In the genomic region with DNA sequence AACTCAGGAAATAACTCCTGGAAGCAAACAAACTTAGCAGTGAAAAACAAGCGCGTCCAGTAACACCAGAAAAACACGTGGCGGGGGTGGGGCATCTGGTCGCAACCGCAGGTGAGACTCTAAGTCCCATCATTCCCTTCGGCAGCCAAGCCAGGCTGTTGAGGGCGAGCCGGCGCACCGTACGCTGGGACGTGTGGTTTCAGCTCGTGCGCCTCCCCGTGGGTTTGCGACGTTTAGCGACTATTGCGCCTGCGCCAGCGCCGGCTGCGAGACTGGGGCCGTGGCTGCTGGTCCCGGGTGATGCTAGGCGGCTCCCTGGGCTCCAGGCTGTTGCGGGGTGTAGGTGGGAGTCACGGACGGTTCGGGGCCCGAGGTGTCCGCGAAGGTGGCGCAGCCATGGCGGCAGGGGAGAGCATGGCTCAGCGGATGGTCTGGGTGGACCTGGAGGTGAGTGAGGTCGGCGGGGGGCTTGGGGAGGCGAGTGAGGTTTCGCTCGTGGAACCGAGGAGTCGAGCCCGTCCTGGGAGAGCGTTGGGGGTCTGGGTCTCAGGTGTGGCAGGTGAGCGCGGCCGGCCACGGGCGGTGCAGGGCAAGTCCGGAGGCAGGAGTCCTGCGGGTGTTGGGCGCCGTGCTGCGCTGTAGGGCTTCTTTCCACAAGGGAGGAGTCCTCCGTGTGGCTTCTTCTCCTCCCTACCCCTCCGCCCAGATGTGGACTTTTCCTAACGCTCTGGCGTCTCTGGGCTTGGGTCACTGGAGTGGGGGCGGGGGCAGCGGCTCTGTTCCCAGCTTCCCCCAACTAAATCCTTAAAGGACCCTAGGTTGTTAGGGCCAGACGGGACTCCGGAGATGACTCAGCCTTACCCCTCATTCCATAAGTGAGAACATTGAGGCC, we compare ENCODE assay signal across 1 cellular context.
A peak's percentile ranks its signal among the peaks of the same experiment; 100 is the strongest.
TF ChIP-seq lines count a peak whose summit lies in the region.

A gene (plus strand): TSS at position 239 of the 892 bp plus-strand sequence. CDS start 62 bp downstream, at position 301.

TF ChIP-seq in HepG2, 621 proteins besides CTCF, POLR2A, EP300 and RAD21 (continued from another document and continues in another):
- TF ChIP-seq, protein P1, sequence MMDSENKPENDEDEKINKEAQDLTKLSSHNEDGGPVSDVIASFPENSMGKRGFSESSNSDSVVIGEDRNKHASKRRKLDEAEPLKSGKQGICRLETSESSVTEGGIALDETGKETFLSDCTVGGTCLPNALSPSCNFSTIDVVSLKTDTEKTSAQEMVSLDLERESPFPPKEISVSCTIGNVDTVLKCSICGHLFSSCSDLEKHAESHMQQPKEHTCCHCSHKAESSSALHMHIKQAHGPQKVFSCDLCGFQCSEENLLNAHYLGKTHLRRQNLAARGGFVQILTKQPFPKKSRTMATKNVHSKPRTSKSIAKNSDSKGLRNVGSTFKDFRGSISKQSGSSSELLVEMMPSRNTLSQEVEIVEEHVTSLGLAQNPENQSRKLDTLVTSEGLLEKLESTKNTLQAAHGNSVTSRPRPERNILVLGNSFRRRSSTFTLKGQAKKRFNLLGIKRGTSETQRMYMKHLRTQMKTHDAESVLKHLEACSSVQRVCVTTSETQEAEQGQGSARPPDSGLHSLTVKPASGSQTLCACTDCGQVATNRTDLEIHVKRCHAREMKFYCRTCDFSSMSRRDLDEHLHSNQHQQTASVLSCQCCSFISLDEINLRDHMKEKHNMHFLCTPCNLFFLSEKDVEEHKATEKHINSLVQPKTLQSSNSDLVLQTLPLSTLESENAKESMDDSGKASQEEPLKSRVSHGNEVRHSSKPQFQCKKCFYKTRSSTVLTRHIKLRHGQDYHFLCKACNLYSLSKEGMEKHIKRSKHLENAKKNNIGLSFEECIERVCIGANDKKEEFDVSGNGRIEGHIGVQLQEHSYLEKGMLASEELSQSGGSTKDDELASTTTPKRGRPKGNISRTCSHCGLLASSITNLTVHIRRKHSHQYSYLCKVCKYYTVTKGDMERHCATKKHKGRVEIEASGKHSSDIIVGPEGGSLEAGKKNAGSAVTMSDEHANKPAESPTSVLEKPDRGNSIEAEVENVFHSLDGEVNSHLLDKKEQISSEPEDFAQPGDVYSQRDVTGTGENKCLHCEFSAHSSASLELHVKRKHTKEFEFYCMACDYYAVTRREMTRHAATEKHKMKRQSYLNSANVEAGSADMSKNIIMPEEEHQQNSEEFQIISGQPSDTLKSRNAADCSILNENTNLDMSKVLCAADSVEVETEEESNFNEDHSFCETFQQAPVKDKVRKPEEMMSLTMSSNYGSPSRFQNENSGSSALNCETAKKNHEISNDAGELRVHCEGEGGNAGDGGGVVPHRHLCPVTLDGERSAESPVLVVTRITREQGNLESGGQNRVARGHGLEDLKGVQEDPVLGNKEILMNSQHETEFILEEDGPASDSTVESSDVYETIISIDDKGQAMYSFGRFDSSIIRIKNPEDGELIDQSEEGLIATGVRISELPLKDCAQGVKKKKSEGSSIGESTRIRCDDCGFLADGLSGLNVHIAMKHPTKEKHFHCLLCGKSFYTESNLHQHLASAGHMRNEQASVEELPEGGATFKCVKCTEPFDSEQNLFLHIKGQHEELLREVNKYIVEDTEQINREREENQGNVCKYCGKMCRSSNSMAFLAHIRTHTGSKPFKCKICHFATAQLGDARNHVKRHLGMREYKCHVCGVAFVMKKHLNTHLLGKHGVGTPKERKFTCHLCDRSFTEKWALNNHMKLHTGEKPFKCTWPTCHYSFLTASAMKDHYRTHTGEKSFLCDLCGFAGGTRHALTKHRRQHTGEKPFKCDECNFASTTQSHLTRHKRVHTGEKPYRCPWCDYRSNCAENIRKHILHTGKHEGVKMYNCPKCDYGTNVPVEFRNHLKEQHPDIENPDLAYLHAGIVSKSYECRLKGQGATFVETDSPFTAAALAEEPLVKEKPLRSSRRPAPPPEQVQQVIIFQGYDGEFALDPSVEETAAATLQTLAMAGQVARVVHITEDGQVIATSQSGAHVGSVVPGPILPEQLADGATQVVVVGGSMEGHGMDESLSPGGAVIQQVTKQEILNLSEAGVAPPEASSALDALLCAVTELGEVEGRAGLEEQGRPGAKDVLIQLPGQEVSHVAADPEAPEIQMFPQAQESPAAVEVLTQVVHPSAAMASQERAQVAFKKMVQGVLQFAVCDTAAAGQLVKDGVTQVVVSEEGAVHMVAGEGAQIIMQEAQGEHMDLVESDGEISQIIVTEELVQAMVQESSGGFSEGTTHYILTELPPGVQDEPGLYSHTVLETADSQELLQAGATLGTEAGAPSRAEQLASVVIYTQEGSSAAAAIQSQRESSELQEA (CRISPR knock-in tag; IDR thresholded peaks at IDR 0.05; ENCODE audit: not compliant biosample characterization), result peak; percentile 75
- TF ChIP-seq ZNF121 (CRISPR knock-in tag; IDR thresholded peaks at IDR 0.05), result 0 out of 2 replicates have a peak, but pooled peaks have one; percentile 7
- peak; percentile 67 for TF ChIP-seq SRSF1 (optimal IDR thresholded peaks at IDR 0.05; ENCODE audit: low read depth, low read length)
- no peak for TF ChIP-seq ATF1 (CRISPR knock-in tag; IDR thresholded peaks at IDR 0.05)
- no peak for TF ChIP-seq SP1 (IDR thresholded peaks at IDR 0.05)
- TF ChIP-seq SP1 (CRISPR knock-in tag; IDR thresholded peaks at IDR 0.05), result peak; percentile 40; the same call in 1 of the 2 replicates
- TF ChIP-seq, protein P2, sequence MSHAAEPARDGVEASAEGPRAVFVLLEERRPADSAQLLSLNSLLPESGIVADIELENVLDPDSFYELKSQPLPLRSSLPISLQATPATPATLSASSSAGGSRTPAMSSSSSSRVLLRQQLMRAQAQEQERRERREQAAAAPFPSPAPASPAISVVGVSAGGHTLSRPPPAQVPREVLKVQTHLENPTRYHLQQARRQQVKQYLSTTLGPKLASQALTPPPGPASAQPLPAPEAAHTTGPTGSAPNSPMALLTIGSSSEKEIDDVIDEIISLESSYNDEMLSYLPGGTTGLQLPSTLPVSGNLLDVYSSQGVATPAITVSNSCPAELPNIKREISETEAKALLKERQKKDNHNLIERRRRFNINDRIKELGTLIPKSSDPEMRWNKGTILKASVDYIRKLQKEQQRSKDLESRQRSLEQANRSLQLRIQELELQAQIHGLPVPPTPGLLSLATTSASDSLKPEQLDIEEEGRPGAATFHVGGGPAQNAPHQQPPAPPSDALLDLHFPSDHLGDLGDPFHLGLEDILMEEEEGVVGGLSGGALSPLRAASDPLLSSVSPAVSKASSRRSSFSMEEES (CRISPR knock-in tag; IDR thresholded peaks at IDR 0.05), result peak; percentile 25; the same call in 1 of the 2 replicates
- TF ChIP-seq MAFG (CRISPR knock-in tag; IDR thresholded peaks at IDR 0.05), result 0 out of 2 replicates have a peak, but pooled peaks have one; percentile 31
- 0 out of 2 replicates have a peak, but pooled peaks have one; percentile 53 for TF ChIP-seq ZNF547 (CRISPR knock-in tag; IDR thresholded peaks at IDR 0.05)
- TF ChIP-seq, protein P3, sequence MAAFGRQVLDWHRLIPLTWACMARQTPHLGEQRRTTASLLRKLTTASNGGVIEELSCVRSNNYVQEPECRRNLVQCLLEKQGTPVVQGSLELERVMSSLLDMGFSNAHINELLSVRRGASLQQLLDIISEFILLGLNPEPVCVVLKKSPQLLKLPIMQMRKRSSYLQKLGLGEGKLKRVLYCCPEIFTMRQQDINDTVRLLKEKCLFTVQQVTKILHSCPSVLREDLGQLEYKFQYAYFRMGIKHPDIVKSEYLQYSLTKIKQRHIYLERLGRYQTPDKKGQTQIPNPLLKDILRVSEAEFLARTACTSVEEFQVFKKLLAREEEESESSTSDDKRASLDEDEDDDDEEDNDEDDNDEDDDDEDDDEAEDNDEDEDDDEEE (CRISPR knock-in tag; IDR thresholded peaks at IDR 0.05), result peak; percentile 91
- no peak for TF ChIP-seq ONECUT2 (CRISPR knock-in tag; IDR thresholded peaks at IDR 0.05)
- TF ChIP-seq GFI1 (CRISPR knock-in tag; IDR thresholded peaks at IDR 0.05; ENCODE audit: borderline replicate concordance), result peak; percentile 37; the same call in 1 of the 2 replicates
- peak; percentile 51; the same call in 1 of the 2 replicates for TF ChIP-seq ZNF451 (CRISPR knock-in tag; IDR thresholded peaks at IDR 0.05)
- no peak for TF ChIP-seq ZNF850 (CRISPR knock-in tag; conservative IDR thresholded peaks at IDR 0.05)
- TF ChIP-seq TSC22D2 (CRISPR knock-in tag; IDR thresholded peaks at IDR 0.05; ENCODE audit: borderline replicate concordance), result 0 out of 2 replicates have a peak, but pooled peaks have one; percentile 15
- no peak for TF ChIP-seq ZSCAN12 (CRISPR knock-in tag; IDR thresholded peaks at IDR 0.05)
- TF ChIP-seq ZNF761 (CRISPR knock-in tag; conservative IDR thresholded peaks at IDR 0.05), result peak; percentile 54; the same call in 1 of the 2 replicates
- TF ChIP-seq ZNF296 (CRISPR knock-in tag; conservative IDR thresholded peaks at IDR 0.05), result no peak
- TF ChIP-seq TBX3 (IDR thresholded peaks at IDR 0.05; ENCODE audit: borderline replicate concordance), result no peak
- TF ChIP-seq, protein P4, sequence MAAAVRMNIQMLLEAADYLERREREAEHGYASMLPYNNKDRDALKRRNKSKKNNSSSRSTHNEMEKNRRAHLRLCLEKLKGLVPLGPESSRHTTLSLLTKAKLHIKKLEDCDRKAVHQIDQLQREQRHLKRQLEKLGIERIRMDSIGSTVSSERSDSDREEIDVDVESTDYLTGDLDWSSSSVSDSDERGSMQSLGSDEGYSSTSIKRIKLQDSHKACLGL (CRISPR knock-in tag; IDR thresholded peaks at IDR 0.05), result peak; percentile 81; the same call in 1 of the 2 replicates
- TF ChIP-seq HOXA3 (CRISPR knock-in tag; IDR thresholded peaks at IDR 0.05), result peak; percentile 48; the same call in 1 of the 2 replicates
- peak; percentile 86; the same call in 1 of the 2 replicates for TF ChIP-seq MTA1 (CRISPR knock-in tag; IDR thresholded peaks at IDR 0.05; ENCODE audit: borderline replicate concordance)
- no peak for TF ChIP-seq PTBP1 (IDR thresholded peaks at IDR 0.05; ENCODE audit: low read depth, low read length, poor library complexity, severe bottlenecking)
- TF ChIP-seq ESRRA (CRISPR knock-in tag; IDR thresholded peaks at IDR 0.05; ENCODE audit: low read depth), result no peak; the same call in 1 of the 2 replicates
- TF ChIP-seq ZNF879 (CRISPR knock-in tag; IDR thresholded peaks at IDR 0.05), result 0 out of 2 replicates have a peak, but pooled peaks have one; percentile 53
- peak; percentile 36 for TF ChIP-seq RXRB (CRISPR knock-in tag; IDR thresholded peaks at IDR 0.05; ENCODE audit: borderline replicate concordance)
- TF ChIP-seq ZNF260 (CRISPR knock-in tag; IDR thresholded peaks at IDR 0.05; ENCODE audit: borderline replicate concordance, low read depth), result no peak
- TF ChIP-seq, protein P5, sequence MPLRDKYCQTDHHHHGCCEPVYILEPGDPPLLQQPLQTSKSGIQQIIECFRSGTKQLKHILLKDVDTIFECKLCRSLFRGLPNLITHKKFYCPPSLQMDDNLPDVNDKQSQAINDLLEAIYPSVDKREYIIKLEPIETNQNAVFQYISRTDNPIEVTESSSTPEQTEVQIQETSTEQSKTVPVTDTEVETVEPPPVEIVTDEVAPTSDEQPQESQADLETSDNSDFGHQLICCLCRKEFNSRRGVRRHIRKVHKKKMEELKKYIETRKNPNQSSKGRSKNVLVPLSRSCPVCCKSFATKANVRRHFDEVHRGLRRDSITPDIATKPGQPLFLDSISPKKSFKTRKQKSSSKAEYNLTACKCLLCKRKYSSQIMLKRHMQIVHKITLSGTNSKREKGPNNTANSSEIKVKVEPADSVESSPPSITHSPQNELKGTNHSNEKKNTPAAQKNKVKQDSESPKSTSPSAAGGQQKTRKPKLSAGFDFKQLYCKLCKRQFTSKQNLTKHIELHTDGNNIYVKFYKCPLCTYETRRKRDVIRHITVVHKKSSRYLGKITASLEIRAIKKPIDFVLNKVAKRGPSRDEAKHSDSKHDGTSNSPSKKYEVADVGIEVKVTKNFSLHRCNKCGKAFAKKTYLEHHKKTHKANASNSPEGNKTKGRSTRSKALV (CRISPR knock-in tag; IDR thresholded peaks at IDR 0.05), result no peak
- 0 out of 2 replicates have a peak, but pooled peaks have one; percentile 39 for TF ChIP-seq JUN (CRISPR knock-in tag; IDR thresholded peaks at IDR 0.05)
- TF ChIP-seq SATB2 (CRISPR knock-in tag; IDR thresholded peaks at IDR 0.05), result no peak
- no peak for TF ChIP-seq ZNF75D (CRISPR knock-in tag; IDR thresholded peaks at IDR 0.05; ENCODE audit: borderline replicate concordance)
- TF ChIP-seq PHF8 (CRISPR knock-in tag; IDR thresholded peaks at IDR 0.05), result peak; percentile 88
- no peak for TF ChIP-seq ZNF577 (CRISPR knock-in tag; IDR thresholded peaks at IDR 0.05; ENCODE audit: borderline replicate concordance, low read depth)
- no peak for TF ChIP-seq MIXL1 (CRISPR knock-in tag; IDR thresholded peaks at IDR 0.05)
- peak; percentile 77; the same call in 1 of the 2 replicates for TF ChIP-seq MXD4 (CRISPR knock-in tag; IDR thresholded peaks at IDR 0.05)
- no peak for TF ChIP-seq ZNF674 (CRISPR knock-in tag; IDR thresholded peaks at IDR 0.05; ENCODE audit: low read depth)
- peak; percentile 89 for TF ChIP-seq MYC (CRISPR knock-in tag; IDR thresholded peaks at IDR 0.05; ENCODE audit: borderline replicate concordance)
- no peak for TF ChIP-seq FOXM1 (CRISPR knock-in tag; IDR thresholded peaks at IDR 0.05)
- no peak for TF ChIP-seq ZNF20 (CRISPR knock-in tag; IDR thresholded peaks at IDR 0.05)
- TF ChIP-seq, protein P6, sequence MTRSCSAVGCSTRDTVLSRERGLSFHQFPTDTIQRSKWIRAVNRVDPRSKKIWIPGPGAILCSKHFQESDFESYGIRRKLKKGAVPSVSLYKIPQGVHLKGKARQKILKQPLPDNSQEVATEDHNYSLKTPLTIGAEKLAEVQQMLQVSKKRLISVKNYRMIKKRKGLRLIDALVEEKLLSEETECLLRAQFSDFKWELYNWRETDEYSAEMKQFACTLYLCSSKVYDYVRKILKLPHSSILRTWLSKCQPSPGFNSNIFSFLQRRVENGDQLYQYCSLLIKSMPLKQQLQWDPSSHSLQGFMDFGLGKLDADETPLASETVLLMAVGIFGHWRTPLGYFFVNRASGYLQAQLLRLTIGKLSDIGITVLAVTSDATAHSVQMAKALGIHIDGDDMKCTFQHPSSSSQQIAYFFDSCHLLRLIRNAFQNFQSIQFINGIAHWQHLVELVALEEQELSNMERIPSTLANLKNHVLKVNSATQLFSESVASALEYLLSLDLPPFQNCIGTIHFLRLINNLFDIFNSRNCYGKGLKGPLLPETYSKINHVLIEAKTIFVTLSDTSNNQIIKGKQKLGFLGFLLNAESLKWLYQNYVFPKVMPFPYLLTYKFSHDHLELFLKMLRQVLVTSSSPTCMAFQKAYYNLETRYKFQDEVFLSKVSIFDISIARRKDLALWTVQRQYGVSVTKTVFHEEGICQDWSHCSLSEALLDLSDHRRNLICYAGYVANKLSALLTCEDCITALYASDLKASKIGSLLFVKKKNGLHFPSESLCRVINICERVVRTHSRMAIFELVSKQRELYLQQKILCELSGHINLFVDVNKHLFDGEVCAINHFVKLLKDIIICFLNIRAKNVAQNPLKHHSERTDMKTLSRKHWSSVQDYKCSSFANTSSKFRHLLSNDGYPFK (CRISPR knock-in tag; IDR thresholded peaks at IDR 0.05; ENCODE audit: borderline replicate concordance), result peak; percentile 67; the same call in 1 of the 2 replicates
- TF ChIP-seq ZNF501 (CRISPR knock-in tag; IDR thresholded peaks at IDR 0.05), result peak; percentile 87
- 0 out of 2 replicates have a peak, but pooled peaks have one; percentile 57 for TF ChIP-seq RFXAP (CRISPR knock-in tag; IDR thresholded peaks at IDR 0.05; ENCODE audit: borderline replicate concordance)
- 0 out of 2 replicates have a peak, but pooled peaks have one; percentile 43 for TF ChIP-seq ZC3H13 (CRISPR knock-in tag; IDR thresholded peaks at IDR 0.05)
- peak; percentile 60; the same call in 1 of the 2 replicates for TF ChIP-seq NFKB2 (CRISPR knock-in tag; IDR thresholded peaks at IDR 0.05; ENCODE audit: borderline replicate concordance)
- TF ChIP-seq ZNF343 (CRISPR knock-in tag; IDR thresholded peaks at IDR 0.05), result peak; percentile 79; the same call in 1 of the 2 replicates
- TF ChIP-seq ZNF326 (CRISPR knock-in tag; IDR thresholded peaks at IDR 0.05; ENCODE audit: borderline replicate concordance), result no peak
- peak; percentile 72; the same call in 1 of the 2 replicates for TF ChIP-seq ZNF776 (CRISPR knock-in tag; IDR thresholded peaks at IDR 0.05)
